ENCODE assay signal across 26 cellular contexts in genomic region chr6:32995448-32995847, GRCh38.
"Had no signal": no experiment of that assay in that cellular context is flagged by ENCODE, and none has a peak within 500 bp of the region (broad histone marks: within the 10 kb centered on the region; RNA-seq: fewer than 3 reads in every experiment).

No MANE protein-coding gene starts in this region.

- DNase-seq: stimulated activated CD4-positive, alpha-beta T cell treated with anti-CD3 and anti-CD28 coated beads, Interleukin-2, amount 100 ng/mL, for 48 hours; stimulated activated CD4-positive, alpha-beta T cell treated with anti-CD3 and anti-CD28 coated beads, Interleukin-4, amount 100 ng/mL, for 1 hour; stimulated activated CD4-positive, alpha-beta T cell treated with anti-CD3 and anti-CD28 coated beads, Interleukin-4, amount 100 ng/mL, for 24 hours; stimulated activated CD4-positive, alpha-beta T cell treated with anti-CD3 and anti-CD28 coated beads, Interleukin-4, amount 100 ng/mL, for 4 hours; stimulated activated CD8-positive, alpha-beta memory T cell treated with anti-CD3 and anti-CD28 coated beads, Interleukin-4, amount 100 ng/mL, for 48 hours; stimulated activated naive B cell treated with anti-CD40 and anti-IgM and Interleukin-4, amounts not matched to agents 10 μg/mL and 1 μg/mL and 100 μg/mL, for 72 hours; stimulated activated naive CD4-positive, alpha-beta T cell; stimulated activated naive CD4-positive, alpha-beta T cell treated with Interleukin-2 at 50 U/mL for 16 hours; stimulated activated naive CD8-positive, alpha-beta T cell treated with anti-CD3 and anti-CD28 coated beads, Interleukin-15, amount 100 ng/mL, for 72 hours; stimulated activated naive CD8-positive, alpha-beta T cell treated with anti-CD3 and anti-CD28 coated beads, Interleukin-15, Interleukin-2, amounts not matched to agents 100 U/mL and 50 U/mL, for 24 hours; stomach; substantia nigra; testis; thyroid gland; tibial artery; transverse colon; trophoblast cell; upper lobe of left lung; upper lobe of right lung; uterus had no signal

- H3K36me3 ChIP-seq: stomach, suprapubic skin, thoracic aorta, thyroid gland, tibial artery, tibial nerve, transverse colon, upper lobe of left lung, upper lobe of right lung, uterus, vagina had no signal

- H3K27me3 ChIP-seq: testis, thyroid gland, upper lobe of left lung, upper lobe of right lung, uterus, vagina had no signal

- ATAC-seq: stimulated activated effector memory CD8-positive, alpha-beta T cell treated with anti-CD3 and anti-CD28 coated beads, Interleukin-12 subunit alpha, Interleukin-12 subunit beta, amount 100 ng/mL, for 72 hours; stimulated activated memory B cell treated with anti-CD40 and anti-IgM and Interleukin-4, amounts not matched to agents 10 μg/mL and 1 μg/mL and 100 μg/mL, for 72 hours; stimulated activated naive B cell treated with anti-CD40 and anti-IgM and Interleukin-4, amounts not matched to agents 10 μg/mL and 1 μg/mL and 100 μg/mL, for 72 hours; stimulated activated naive CD8-positive, alpha-beta T cell treated with anti-CD3 and anti-CD28 coated beads, Interleukin-15, amount 100 ng/mL, for 72 hours; stimulated activated naive CD8-positive, alpha-beta T cell treated with anti-CD3 and anti-CD28 coated beads, Interleukin-15, Interleukin-2, amounts not matched to agents 100 U/mL and 50 U/mL, for 24 hours; upper lobe of right lung had no signal

- H3K27ac ChIP-seq: stomach, suprapubic skin, testis, thoracic aorta, thyroid gland, tibial artery, tibial nerve, transverse colon, upper lobe of left lung, upper lobe of right lung, uterus, vagina had no signal

- H3K4me3 ChIP-seq: stomach, suprapubic skin, testis, thoracic aorta, thyroid gland, tibial artery, tibial nerve, transverse colon, upper lobe of left lung, upper lobe of right lung, uterus, vagina had no signal

- H3K9me3 ChIP-seq: stomach, suprapubic skin, testis, thoracic aorta, thyroid gland, tibial artery, tibial nerve, transverse colon, upper lobe of left lung, upper lobe of right lung, uterus, vagina had no signal

- H3K4me1 ChIP-seq: stomach, suprapubic skin, testis, thyroid gland, tibial artery, tibial nerve, transverse colon, upper lobe of right lung, uterus, vagina had no signal
